ENCODE assay signal across 30 cellular contexts in the genomic region with DNA sequence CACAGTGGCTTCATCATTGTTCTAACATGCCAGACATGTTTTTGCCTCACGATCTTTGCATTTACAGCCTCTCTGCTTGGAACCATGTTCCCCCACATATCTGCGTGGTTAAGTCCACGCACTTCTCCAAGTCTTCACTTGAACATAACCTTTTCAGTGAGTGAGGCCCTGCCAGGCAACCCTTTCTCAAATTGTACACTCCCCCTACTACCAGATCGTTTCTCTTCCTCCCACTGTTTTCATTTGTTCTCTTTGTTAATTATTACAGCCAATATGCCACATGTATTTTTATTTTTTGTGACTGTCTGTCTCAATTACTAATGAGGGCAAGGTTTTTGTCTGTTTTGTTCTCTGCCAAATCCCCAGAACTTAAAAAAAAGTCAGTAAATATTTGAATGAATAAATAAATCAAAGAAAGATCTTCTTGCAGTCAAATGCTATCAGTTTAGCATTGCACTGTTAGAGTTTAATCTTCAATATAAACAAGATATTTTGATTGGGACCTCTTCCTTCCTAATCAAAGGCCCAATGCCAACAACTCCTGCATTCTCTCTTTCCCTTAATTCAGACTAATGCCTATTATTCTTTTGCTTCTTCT. TPM values are rescaled to one million over a fixed set of nuclear protein-coding genes. Genes with fewer than 3 reads are reported as not detected.
"Had no signal": no experiment of that assay in that cellular context is flagged by ENCODE, and none has a peak within 500 bp of the region (broad histone marks: within the 10 kb centered on the region; RNA-seq: fewer than 3 reads in every experiment).

No MANE protein-coding gene starts in this region.

- H3K27me3 Mint-ChIP-seq: naive B cell; natural killer cell treated with Interleukin-12 subunit alpha and Interleukin-12 subunit beta and Interleukin-15 and Interleukin-18, amount 100 ng/mL, for 72 hours; stimulated activated naive B cell treated with anti-CD40 and anti-IgM and Interleukin-4, amounts not matched to agents 10 μg/mL and 1 μg/mL and 100 μg/mL, for 72 hours; stimulated activated naive CD8-positive, alpha-beta T cell treated with anti-CD3 and anti-CD28 coated beads, Interleukin-15, Interleukin-2, amounts not matched to agents 100 ng/mL and 50 ng/mL, for 24 hours had no signal

- H3K27me3 ChIP-seq: esophagus muscularis mucosa, heart right ventricle, tibial nerve, upper lobe of right lung, uterus had no signal

- H3K4me3 Mint-ChIP-seq: naive B cell; natural killer cell treated with Interleukin-12 subunit alpha and Interleukin-12 subunit beta and Interleukin-15 and Interleukin-18, amount 100 ng/mL, for 72 hours; stimulated activated naive B cell treated with anti-CD40 and anti-IgM and Interleukin-4, amounts not matched to agents 10 μg/mL and 1 μg/mL and 100 μg/mL, for 72 hours; stimulated activated naive CD8-positive, alpha-beta T cell treated with anti-CD3 and anti-CD28 coated beads, Interleukin-15, Interleukin-2, amounts not matched to agents 100 ng/mL and 50 ng/mL, for 24 hours had no signal

- H3K27ac Mint-ChIP-seq: natural killer cell treated with Interleukin-12 subunit alpha and Interleukin-12 subunit beta and Interleukin-15 and Interleukin-18, amount 100 ng/mL, for 72 hours; stimulated activated naive B cell treated with anti-CD40 and anti-IgM and Interleukin-4, amounts not matched to agents 10 μg/mL and 1 μg/mL and 100 μg/mL, for 72 hours; stimulated activated naive CD8-positive, alpha-beta T cell treated with anti-CD3 and anti-CD28 coated beads, Interleukin-15, Interleukin-2, amounts not matched to agents 100 ng/mL and 50 ng/mL, for 24 hours had no signal

- H3K4me3 ChIP-seq: coronary artery, esophagus muscularis mucosa, heart right ventricle, left ventricle myocardium inferior, lower lobe of right lung, mucosa of descending colon, psoas muscle, skin epidermis, thoracic aorta, tibial nerve, upper lobe of right lung, uterus had no signal

- H3K9me3 ChIP-seq: esophagus muscularis mucosa, heart right ventricle, left ventricle myocardium inferior, lower lobe of right lung, mucosa of descending colon, psoas muscle, thoracic aorta, tibial nerve, upper lobe of right lung, uterus had no signal

- H3K27ac ChIP-seq: coronary artery, esophagus muscularis mucosa, heart right ventricle, left ventricle myocardium inferior, lower lobe of right lung, psoas muscle, skin epidermis, thoracic aorta, tibial nerve, upper lobe of right lung, uterus had no signal

- ATAC-seq: heart right ventricle; left cardiac atrium; lower lobe of right lung; mucosa of descending colon; natural killer cell treated with Interleukin-12 subunit alpha and Interleukin-12 subunit beta and Interleukin-15 and Interleukin-18, amount 100 ng/mL, for 72 hours; psoas muscle; right cardiac atrium; stimulated activated naive B cell treated with anti-CD40 and anti-IgM and Interleukin-4, amounts not matched to agents 10 μg/mL and 1 μg/mL and 100 μg/mL, for 72 hours; upper lobe of right lung had no signal

- H3K4me1 Mint-ChIP-seq: naive B cell; stimulated activated naive B cell treated with anti-CD40 and anti-IgM and Interleukin-4, amounts not matched to agents 10 μg/mL and 1 μg/mL and 100 μg/mL, for 72 hours had no signal

- DNase-seq: dermis blood vessel endothelial cell; effector memory CD4-positive, alpha-beta T cell; foreskin melanocyte; glutamatergic neuron; heart right ventricle; hippocampal formation; left cardiac atrium; left ventricle myocardium inferior; lower lobe of right lung; mucosa of descending colon; naive B cell; nucleus accumbens; psoas muscle; right cardiac atrium; stimulated activated CD4-positive, alpha-beta T cell treated with anti-CD3 and anti-CD28 coated beads, Interleukin-15, amount 100 ng/mL, for 24 hours; stimulated activated CD4-positive, alpha-beta T cell treated with anti-CD3 and anti-CD28 coated beads, Interleukin-2, amount 100 ng/mL, for 48 hours; stimulated activated naive B cell treated with anti-CD40 and anti-IgM and Interleukin-4, amounts not matched to agents 10 μg/mL and 1 μg/mL and 100 μg/mL, for 72 hours; upper lobe of right lung; uterus had no signal

- H3K36me3 ChIP-seq: uterus had no signal

- H3K4me1 ChIP-seq: esophagus muscularis mucosa, heart right ventricle, left ventricle myocardium inferior, lower lobe of right lung, psoas muscle, tibial nerve, upper lobe of right lung, uterus had no signal

- H3K9me3 Mint-ChIP-seq: natural killer cell treated with Interleukin-12 subunit alpha and Interleukin-12 subunit beta and Interleukin-15 and Interleukin-18, amount 100 ng/mL, for 72 hours; stimulated activated naive CD8-positive, alpha-beta T cell treated with anti-CD3 and anti-CD28 coated beads, Interleukin-15, Interleukin-2, amounts not matched to agents 100 ng/mL and 50 ng/mL, for 24 hours had no signal

RNA-seq across cellular contexts. Expression of gene TDO2, which starts 32.0 kb away (rescaled TPM):
- total RNA-seq: dermis blood vessel endothelial cell; endothelial cell of umbilical vein; epithelial cell of proximal tubule; esophagus muscularis mucosa; kidney epithelial cell; left cardiac atrium; left ventricle myocardium inferior; natural killer cell treated with Interleukin-12 subunit alpha and Interleukin-12 subunit beta and Interleukin-15 and Interleukin-18, amount 100 ng/mL, for 72 hours; osteocyte; right cardiac atrium; thoracic aorta; tibial nerve had no signal
- polyA plus RNA-seq: endothelial cell of umbilical vein, right cardiac atrium had no signal
